ENCODE assay signal across 9 cellular contexts in genomic region chr2:85310330-85310729, GRCh38. TPM values are rescaled to one million over a fixed set of nuclear protein-coding genes. Genes with fewer than 3 reads are reported as not detected.
DNase-seq lines count a peak whose midpoint lies in the region; ATAC-seq, FAIRE-seq and TF ChIP-seq lines count a peak whose summit lies in the region.
"Had no signal": no experiment of that assay in that cellular context is flagged by ENCODE, and none has a peak within 500 bp of the region (broad histone marks: within the 10 kb centered on the region; RNA-seq: fewer than 3 reads in every experiment).

No MANE protein-coding gene starts in this region.

- dilution Hi-C loops in mammary epithelial cell (cut with HindIII; ENCODE audit: low sequenced_read_pairs) = no loop called here

- H3K4me2 ChIP-seq in astrocyte (ENCODE audit: low read length) (no peak overlapping the region), mammary epithelial cell (ENCODE audit: insufficient read depth, low read depth, low read length) (no peak overlapping the region)

- peak overlapping the region; percentile 34 for H3K27ac Mint-ChIP-seq in astrocyte (ENCODE audit: unreplicated experiment)
- peak overlapping the region in 1 of 2 donors; percentile 86 for H3K27ac Mint-ChIP-seq in stimulated activated naive CD8-positive, alpha-beta T cell treated with anti-CD3 and anti-CD28 coated beads, Interleukin-15, amount 100 ng/mL, for 72 hours

- WGBS in mammary epithelial cell (ENCODE audit: low coverage, missing lambda C conversion rate) = 77% methylated on average over 3 of the region's 3 CpGs

- H3K9me3 ChIP-seq in astrocyte (ENCODE audit: insufficient read depth, low read depth, low read length) (no peaks in the 10 kb centered on the region), mammary epithelial cell (replicated peaks; ENCODE audit: insufficient read depth, low read length) (no peaks in the 10 kb centered on the region)
- H3K9me3 ChIP-seq: gastrocnemius medialis had no signal

- peak overlapping the region; percentile 82 for H3K4me3 Mint-ChIP-seq in activated T-cell treated with anti-CD3 and anti-CD28 coated beads, Interleukin-2, amount 50 U/mL, for 4 hours
- H3K4me3 Mint-ChIP-seq in astrocyte (ENCODE audit: unreplicated experiment) = peak overlapping the region; percentile 48
- H3K4me3 Mint-ChIP-seq in stimulated activated naive CD8-positive, alpha-beta T cell treated with anti-CD3 and anti-CD28 coated beads, Interleukin-15, amount 100 ng/mL, for 72 hours = peak overlapping the region; percentile 71 to 88

- H3K27ac ChIP-seq in astrocyte (ENCODE audit: low read depth, low read length) = no peak overlapping the region
- H3K27ac ChIP-seq in mammary epithelial cell (ENCODE audit: insufficient read depth, low read depth, low read length) = no peak overlapping the region
- no peak overlapping the region for H3K27ac ChIP-seq in foreskin keratinocyte
- H3K27ac ChIP-seq: gastrocnemius medialis had no signal

- TF ChIP-seq CTCF in astrocyte (IDR thresholded peaks at IDR 0.05; ENCODE audit: insufficient read depth, low read depth, low read length) = no peak
- TF ChIP-seq CTCF in mammary epithelial cell (conservative IDR thresholded peaks at IDR 0.05 in 1 of 2, IDR thresholded peaks at IDR 0.05 in 1 of 2; ENCODE audit: extremely low read depth in 1 of 2, insufficient read depth in 1 of 2, low read depth in 1 of 2, low read length in 2 of 2) = no peak
- TF ChIP-seq CTCF in foreskin keratinocyte (conservative IDR thresholded peaks at IDR 0.05) = no peak

- H3K27me3 Mint-ChIP-seq in activated T-cell treated with anti-CD3 and anti-CD28 coated beads, Interleukin-2, amount 50 U/mL, for 4 hours (ENCODE audit: low read depth) = no peaks in the 10 kb centered on the region
- H3K27me3 Mint-ChIP-seq in astrocyte (ENCODE audit: low read depth, unreplicated experiment) = no peaks in the 10 kb centered on the region
- no peaks in the 10 kb centered on the region for H3K27me3 Mint-ChIP-seq in stimulated activated naive CD8-positive, alpha-beta T cell treated with anti-CD3 and anti-CD28 coated beads, Interleukin-15, amount 100 ng/mL, for 72 hours

- H3K4me1 ChIP-seq in astrocyte (ENCODE audit: insufficient read depth, low read length) (peaks cover 18% of the 10 kb centered on the region), mammary epithelial cell (ENCODE audit: insufficient read depth, low read length) (no peaks in the 10 kb centered on the region), foreskin keratinocyte (peaks cover 6% of the 10 kb centered on the region)

- no peaks in the 10 kb centered on the region for H3K9me3 Mint-ChIP-seq in activated T-cell treated with anti-CD3 and anti-CD28 coated beads, Interleukin-2, amount 50 U/mL, for 4 hours
- H3K9me3 Mint-ChIP-seq in astrocyte (ENCODE audit: unreplicated experiment) = no peaks in the 10 kb centered on the region
- no peaks in the 10 kb centered on the region for H3K9me3 Mint-ChIP-seq in stimulated activated naive CD8-positive, alpha-beta T cell treated with anti-CD3 and anti-CD28 coated beads, Interleukin-15, amount 100 ng/mL, for 72 hours

- intact Hi-C loops in mammary epithelial cell (cut with micrococcal nuclease) = no loop called here

- FAIRE-seq in astrocyte (lab: Jason Lieb, UNC) = no peak

- H3K4me3 ChIP-seq in astrocyte (ENCODE audit: insufficient read depth, low read depth, low read length) (no peak overlapping the region), mammary epithelial cell (replicated peaks in 1 of 3; ENCODE audit: insufficient read depth in 1 of 3, low read depth in 2 of 3, low read length in 3 of 3) (no peak overlapping the region)
- H3K4me3 ChIP-seq: gastrocnemius medialis had no signal

- no TSS peak for BruUV-seq in mammary epithelial cell (replicated peaks; lab: Mats Ljungman, UMichigan)

- H3K36me3 ChIP-seq in astrocyte (ENCODE audit: insufficient read depth, low read length) = no peaks in the 10 kb centered on the region
- peaks cover 8% of the 10 kb centered on the region for H3K36me3 ChIP-seq in mammary epithelial cell (ENCODE audit: insufficient read depth, low read length)

- H4K20me1 ChIP-seq in astrocyte (ENCODE audit: insufficient read depth, low read length) (peaks cover 10% of the 10 kb centered on the region), mammary epithelial cell (ENCODE audit: insufficient read depth, low read length) (no peaks in the 10 kb centered on the region)

- H3K79me2 ChIP-seq in astrocyte (ENCODE audit: insufficient read depth, low read length) (no peaks in the 10 kb centered on the region), mammary epithelial cell (ENCODE audit: insufficient read depth, low read length) (no peaks in the 10 kb centered on the region)

- H3K4me1 Mint-ChIP-seq in activated T-cell treated with anti-CD3 and anti-CD28 coated beads, Interleukin-2, amount 50 U/mL, for 4 hours (ENCODE audit: low read depth) = peaks cover 28% of the 10 kb centered on the region
- peaks cover 23% of the 10 kb centered on the region for H3K4me1 Mint-ChIP-seq in astrocyte (ENCODE audit: low read depth, unreplicated experiment)
- H3K4me1 Mint-ChIP-seq in stimulated activated naive CD8-positive, alpha-beta T cell treated with anti-CD3 and anti-CD28 coated beads, Interleukin-15, amount 100 ng/mL, for 72 hours = peaks cover 58% of the 10 kb centered on the region

- H2AFZ ChIP-seq in astrocyte (ENCODE audit: low read depth, low read length) = no peak overlapping the region
- no peak overlapping the region for H2AFZ ChIP-seq in mammary epithelial cell (ENCODE audit: low read depth, low read length)

- in situ Hi-C loops in mammary epithelial cell (cut with MboI; ENCODE audit: low sequenced_read_pairs in 2 of 2) = no loop called here

- CTCF ChIA-PET in mammary epithelial cell (lab: Charles Lee; ENCODE audit: low non-redundant PET) = no interaction called here

- H3K36me3 Mint-ChIP-seq in activated T-cell treated with anti-CD3 and anti-CD28 coated beads, Interleukin-2, amount 50 U/mL, for 4 hours (ENCODE audit: insufficient read depth) = peaks cover 6% of the 10 kb centered on the region
- peaks cover 10% of the 10 kb centered on the region for H3K36me3 Mint-ChIP-seq in astrocyte (ENCODE audit: low read depth, unreplicated experiment)

- DNase-seq in activated T-cell treated with anti-CD3 and anti-CD28 coated beads, Interleukin-2, amount 50 U/mL, for 4 hours = no peak
- no peak for DNase-seq in activated T-cell treated with anti-CD3 and anti-CD28 coated beads, Interleukin-2, amount 50 U/mL, for 1 hour
- DNase-seq in astrocyte (ENCODE audit: low read depth) = no peak
- no peak for DNase-seq in stimulated activated naive CD8-positive, alpha-beta T cell treated with anti-CD3 and anti-CD28 coated beads, Interleukin-15, amount 100 ng/mL, for 72 hours
- no peak for DNase-seq in SIG-M5 treated with dmso at 0.1 percent for 504 hours (lab: John Stamatoyannopoulos, UW; ENCODE audit: unreplicated experiment)
- no peak for DNase-seq in mammary epithelial cell
- no peak for DNase-seq in foreskin keratinocyte
- DNase-seq: gastrocnemius medialis had no signal

- H3K9ac ChIP-seq in astrocyte (ENCODE audit: low read length) (no peak overlapping the region), mammary epithelial cell (ENCODE audit: insufficient read depth, low read length) (no peak overlapping the region)

- H3K27me3 ChIP-seq in astrocyte (ENCODE audit: insufficient read depth, low read length) (no peaks in the 10 kb centered on the region), mammary epithelial cell (ENCODE audit: insufficient read depth, low read length) (no peaks in the 10 kb centered on the region), foreskin keratinocyte (no peaks in the 10 kb centered on the region)
- H3K27me3 ChIP-seq: gastrocnemius medialis had no signal

- no peak for ATAC-seq in activated T-cell treated with anti-CD3 and anti-CD28 coated beads, Interleukin-2, amount 50 U/mL, for 4 hours
- ATAC-seq in HG02840 (IDR thresholded peaks at IDR 0.05; ENCODE audit: low FRiP score, unreplicated experiment) = peak; percentile 61
- ATAC-seq in stimulated activated naive CD8-positive, alpha-beta T cell treated with anti-CD3 and anti-CD28 coated beads, Interleukin-15, amount 100 ng/mL, for 72 hours = no peak
- ATAC-seq in foreskin keratinocyte = no peak
- ATAC-seq: gastrocnemius medialis had no signal

RNA-seq across cellular contexts. Expression of gene TGOLN2, which starts 17.5 kb away (rescaled TPM):
- 10 to 100 TPM; 93.8 to 99.6 (median 98.1) TPM for total RNA-seq in activated T-cell treated with anti-CD3 and anti-CD28 coated beads, Interleukin-2, amount 50 U/mL, for 4 hours
- total RNA-seq in astrocyte = 86.7 and 90.8 TPM in 2 replicates
- 10 to 100 TPM; 64.8 to 83.0 TPM for total RNA-seq in mammary epithelial cell
- 42.8 TPM for polyA plus RNA-seq in mammary epithelial cell
- polyA minus RNA-seq in mammary epithelial cell = 54.5 TPM
- 38.7 and 39.8 TPM in 2 replicates for total RNA-seq in foreskin keratinocyte
- 10.3 and 11.8 TPM in 2 replicates for polyA plus RNA-seq in foreskin keratinocyte

RNA-seq across cellular contexts. Expression of gene RETSAT, which starts 44.0 kb away (rescaled TPM):
- total RNA-seq in activated T-cell treated with anti-CD3 and anti-CD28 coated beads, Interleukin-2, amount 50 U/mL, for 4 hours = 10 to 100 TPM; 16.0 to 18.6 (median 16.2) TPM
- total RNA-seq in astrocyte (38.2 and 38.5 TPM in 2 replicates), mammary epithelial cell (100 to 1,000 TPM in 1 of 2 donors, 10 to 100 TPM in 1; 94.7 to 157 TPM), foreskin keratinocyte (38.4 and 42.0 TPM in 2 replicates)
- polyA plus RNA-seq in mammary epithelial cell (62.0 TPM), foreskin keratinocyte (22.2 and 29.2 TPM in 2 replicates)
- polyA minus RNA-seq in mammary epithelial cell = 90.5 TPM

RNA-seq across cellular contexts. Expression of gene ELMOD3, which starts 44.2 kb away (rescaled TPM):
- total RNA-seq in activated T-cell treated with anti-CD3 and anti-CD28 coated beads, Interleukin-2, amount 50 U/mL, for 4 hours = 1 to 10 TPM; 5.5 to 9.9 (median 8.8) TPM
- total RNA-seq in astrocyte = 11.2 and 11.7 TPM in 2 replicates
- total RNA-seq in mammary epithelial cell = 10 to 100 TPM; 17.5 to 23.0 TPM
- 14.3 TPM for polyA plus RNA-seq in mammary epithelial cell
- 13.5 TPM for polyA minus RNA-seq in mammary epithelial cell
- 14.1 and 14.8 TPM in 2 replicates for total RNA-seq in foreskin keratinocyte
- polyA plus RNA-seq in foreskin keratinocyte = 10.8 and 11.2 TPM in 2 replicates
